1 cellular context compared by ENCODE assay signal in genomic region chr5:133251296-133252132, GRCh38.
TF ChIP-seq lines count a peak whose summit lies in the region.

No MANE protein-coding gene starts in this region.

TF ChIP-seq in HEK293, 187 proteins besides CTCF, POLR2A, EP300 and RAD21 (continued from another document and continues in another):
- TF ChIP-seq, protein P1, sequence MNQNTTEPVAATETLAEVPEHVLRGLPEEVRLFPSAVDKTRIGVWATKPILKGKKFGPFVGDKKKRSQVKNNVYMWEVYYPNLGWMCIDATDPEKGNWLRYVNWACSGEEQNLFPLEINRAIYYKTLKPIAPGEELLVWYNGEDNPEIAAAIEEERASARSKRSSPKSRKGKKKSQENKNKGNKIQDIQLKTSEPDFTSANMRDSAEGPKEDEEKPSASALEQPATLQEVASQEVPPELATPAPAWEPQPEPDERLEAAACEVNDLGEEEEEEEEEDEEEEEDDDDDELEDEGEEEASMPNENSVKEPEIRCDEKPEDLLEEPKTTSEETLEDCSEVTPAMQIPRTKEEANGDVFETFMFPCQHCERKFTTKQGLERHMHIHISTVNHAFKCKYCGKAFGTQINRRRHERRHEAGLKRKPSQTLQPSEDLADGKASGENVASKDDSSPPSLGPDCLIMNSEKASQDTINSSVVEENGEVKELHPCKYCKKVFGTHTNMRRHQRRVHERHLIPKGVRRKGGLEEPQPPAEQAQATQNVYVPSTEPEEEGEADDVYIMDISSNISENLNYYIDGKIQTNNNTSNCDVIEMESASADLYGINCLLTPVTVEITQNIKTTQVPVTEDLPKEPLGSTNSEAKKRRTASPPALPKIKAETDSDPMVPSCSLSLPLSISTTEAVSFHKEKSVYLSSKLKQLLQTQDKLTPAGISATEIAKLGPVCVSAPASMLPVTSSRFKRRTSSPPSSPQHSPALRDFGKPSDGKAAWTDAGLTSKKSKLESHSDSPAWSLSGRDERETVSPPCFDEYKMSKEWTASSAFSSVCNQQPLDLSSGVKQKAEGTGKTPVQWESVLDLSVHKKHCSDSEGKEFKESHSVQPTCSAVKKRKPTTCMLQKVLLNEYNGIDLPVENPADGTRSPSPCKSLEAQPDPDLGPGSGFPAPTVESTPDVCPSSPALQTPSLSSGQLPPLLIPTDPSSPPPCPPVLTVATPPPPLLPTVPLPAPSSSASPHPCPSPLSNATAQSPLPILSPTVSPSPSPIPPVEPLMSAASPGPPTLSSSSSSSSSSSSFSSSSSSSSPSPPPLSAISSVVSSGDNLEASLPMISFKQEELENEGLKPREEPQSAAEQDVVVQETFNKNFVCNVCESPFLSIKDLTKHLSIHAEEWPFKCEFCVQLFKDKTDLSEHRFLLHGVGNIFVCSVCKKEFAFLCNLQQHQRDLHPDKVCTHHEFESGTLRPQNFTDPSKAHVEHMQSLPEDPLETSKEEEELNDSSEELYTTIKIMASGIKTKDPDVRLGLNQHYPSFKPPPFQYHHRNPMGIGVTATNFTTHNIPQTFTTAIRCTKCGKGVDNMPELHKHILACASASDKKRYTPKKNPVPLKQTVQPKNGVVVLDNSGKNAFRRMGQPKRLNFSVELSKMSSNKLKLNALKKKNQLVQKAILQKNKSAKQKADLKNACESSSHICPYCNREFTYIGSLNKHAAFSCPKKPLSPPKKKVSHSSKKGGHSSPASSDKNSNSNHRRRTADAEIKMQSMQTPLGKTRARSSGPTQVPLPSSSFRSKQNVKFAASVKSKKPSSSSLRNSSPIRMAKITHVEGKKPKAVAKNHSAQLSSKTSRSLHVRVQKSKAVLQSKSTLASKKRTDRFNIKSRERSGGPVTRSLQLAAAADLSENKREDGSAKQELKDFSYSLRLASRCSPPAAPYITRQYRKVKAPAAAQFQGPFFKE (tag by site-specific recombination; IDR thresholded peaks at IDR 0.05; ENCODE audit: borderline replicate concordance), result no peak
- TF ChIP-seq MYNN (tag by site-specific recombination; IDR thresholded peaks at IDR 0.05; ENCODE audit: borderline replicate concordance) (no peak), PRDM10 (tag by site-specific recombination; IDR thresholded peaks at IDR 0.05) (peak; percentile 80), ZNF777 (tag by site-specific recombination; IDR thresholded peaks at IDR 0.05; ENCODE audit: borderline replicate concordance) (no peak), PATZ1 (tag by site-specific recombination; IDR thresholded peaks at IDR 0.05) (0 out of 2 replicates have a peak, but pooled peaks have one; percentile 16), ZBTB20 (tag by site-specific recombination; IDR thresholded peaks at IDR 0.05) (0 out of 2 replicates have a peak, but pooled peaks have one; percentile 3), ZNF292 (tag by site-specific recombination; IDR thresholded peaks at IDR 0.05; ENCODE audit: borderline replicate concordance, low read depth) (no peak), SCRT2 (tag by site-specific recombination; IDR thresholded peaks at IDR 0.05) (peak; percentile 50; the same call in 1 of the 2 replicates), ZNF48 (tag by site-specific recombination; IDR thresholded peaks at IDR 0.05) (no peak), ZNF121 (tag by site-specific recombination; IDR thresholded peaks at IDR 0.05) (no peak), ZNF366 (tag by site-specific recombination; conservative IDR thresholded peaks at IDR 0.05) (peak; percentile 73), ZNF221 (tag by site-specific recombination; IDR thresholded peaks at IDR 0.05; ENCODE audit: borderline replicate concordance) (no peak), ZNF837 (tag by site-specific recombination; IDR thresholded peaks at IDR 0.05) (no peak), ZNF76 (tag by site-specific recombination; IDR thresholded peaks at IDR 0.05; ENCODE audit: borderline replicate concordance, low read depth) (no peak), ZNF391 (tag by site-specific recombination; IDR thresholded peaks at IDR 0.05; ENCODE audit: borderline replicate concordance, low read depth) (no peak), PRDM1 (tag by site-specific recombination; IDR thresholded peaks at IDR 0.05) (no peak), ZBTB17 (tag by site-specific recombination; IDR thresholded peaks at IDR 0.05) (peak; percentile 79), ZNF518A (tag by site-specific recombination; conservative IDR thresholded peaks at IDR 0.05; ENCODE audit: low read depth) (no peak; the same call in 1 of the 2 replicates), ZNF138 (tag by site-specific recombination; IDR thresholded peaks at IDR 0.05; ENCODE audit: borderline replicate concordance) (no peak), ZIC2 (tag by site-specific recombination; IDR thresholded peaks at IDR 0.05) (0 out of 2 replicates have a peak, but pooled peaks have one; percentile 35), ZNF521 (tag by site-specific recombination; IDR thresholded peaks at IDR 0.05) (no peak), ZNF223 (tag by site-specific recombination; IDR thresholded peaks at IDR 0.05) (no peak), ZNF280C (tag by site-specific recombination; IDR thresholded peaks at IDR 0.05) (no peak), AEBP2 (tag by site-specific recombination; IDR thresholded peaks at IDR 0.05; ENCODE audit: borderline replicate concordance) (no peak), ZNF707 (tag by site-specific recombination; IDR thresholded peaks at IDR 0.05) (no peak), OSR2 (tag by site-specific recombination; IDR thresholded peaks at IDR 0.05) (peak; percentile 80), ZNF350 (tag by site-specific recombination; IDR thresholded peaks at IDR 0.05) (no peak), ZNF24 (tag by site-specific recombination; IDR thresholded peaks at IDR 0.05) (0 out of 2 replicates have a peak, but pooled peaks have one; percentile 16), ZNF610 (tag by site-specific recombination; IDR thresholded peaks at IDR 0.05; ENCODE audit: borderline replicate concordance) (no peak), GLI2 (tag by site-specific recombination; IDR thresholded peaks at IDR 0.05; ENCODE audit: borderline replicate concordance, low read depth) (no peak), ZNF600 (tag by site-specific recombination; IDR thresholded peaks at IDR 0.05) (peak; percentile 92)
- TF ChIP-seq, protein P2, sequence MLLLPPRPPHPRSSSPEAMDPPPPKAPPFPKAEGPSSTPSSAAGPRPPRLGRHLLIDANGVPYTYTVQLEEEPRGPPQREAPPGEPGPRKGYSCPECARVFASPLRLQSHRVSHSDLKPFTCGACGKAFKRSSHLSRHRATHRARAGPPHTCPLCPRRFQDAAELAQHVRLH (tag by site-specific recombination; IDR thresholded peaks at IDR 0.05), result no peak
- TF ChIP-seq, protein P3, sequence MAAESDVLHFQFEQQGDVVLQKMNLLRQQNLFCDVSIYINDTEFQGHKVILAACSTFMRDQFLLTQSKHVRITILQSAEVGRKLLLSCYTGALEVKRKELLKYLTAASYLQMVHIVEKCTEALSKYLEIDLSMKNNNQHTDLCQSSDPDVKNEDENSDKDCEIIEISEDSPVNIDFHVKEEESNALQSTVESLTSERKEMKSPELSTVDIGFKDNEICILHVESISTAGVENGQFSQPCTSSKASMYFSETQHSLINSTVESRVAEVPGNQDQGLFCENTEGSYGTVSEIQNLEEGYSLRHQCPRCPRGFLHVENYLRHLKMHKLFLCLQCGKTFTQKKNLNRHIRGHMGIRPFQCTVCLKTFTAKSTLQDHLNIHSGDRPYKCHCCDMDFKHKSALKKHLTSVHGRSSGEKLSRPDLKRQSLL (tag by site-specific recombination; IDR thresholded peaks at IDR 0.05), result no peak
